8 cellular contexts compared by ENCODE assay signal in the genomic region with DNA sequence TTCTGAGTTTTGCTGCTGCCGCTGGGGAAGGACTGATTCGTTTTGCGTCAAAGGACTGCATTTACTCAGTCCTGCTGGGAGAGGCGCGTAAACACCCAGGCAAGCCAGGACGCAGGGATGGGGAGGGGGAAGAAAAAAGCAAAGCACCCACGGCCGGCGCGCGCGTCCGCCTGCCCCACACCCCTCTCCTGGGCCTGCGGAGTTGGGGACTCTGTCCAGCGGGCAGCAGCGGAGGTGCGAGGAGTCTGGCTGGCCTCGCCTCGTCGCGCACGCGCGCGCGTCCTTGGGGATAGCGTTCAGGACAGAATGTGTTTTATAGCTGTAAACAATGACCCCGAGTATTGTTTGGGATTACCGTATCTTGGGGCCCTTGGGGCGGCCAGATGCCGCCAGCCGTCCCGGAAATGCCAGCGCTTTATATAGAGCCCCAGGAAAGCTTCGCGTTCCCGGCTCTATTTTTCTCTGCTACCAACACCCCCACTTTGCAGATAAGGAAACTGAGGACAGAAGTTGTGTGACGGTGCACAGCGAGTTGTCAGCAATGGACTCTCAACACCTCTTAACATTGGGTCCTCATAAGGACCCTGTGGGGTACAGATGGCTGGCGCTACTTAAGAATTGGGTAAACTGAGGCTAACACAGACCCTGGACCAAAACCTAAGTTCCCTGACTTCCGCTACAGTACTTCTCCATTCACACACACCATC. TPM values are rescaled to one million over a fixed set of nuclear protein-coding genes. Genes with fewer than 3 reads are reported as not detected.
DNase-seq lines count a peak whose midpoint lies in the region; TF ChIP-seq lines count a peak whose summit lies in the region.

No MANE protein-coding gene starts in this region.

- H3K4me1 ChIP-seq in breast epithelium (peaks cover 0 to 5% of the 10 kb centered on the region in 2 donors), skeletal muscle tissue (ENCODE audit: control insufficient read depth in 3 of 3, insufficient read depth in 3 of 3, low read length in 3 of 3) (peaks cover 20 to 26% (median 23%) of the 10 kb centered on the region in 3 donors)

- peak overlapping the region; percentile 100 for H3K27ac ChIP-seq in breast epithelium
- peak overlapping the region; percentile 99 for H3K27ac ChIP-seq in skeletal muscle tissue (ENCODE audit: low read depth, low read length)

- H3K9ac ChIP-seq in skeletal muscle tissue (ENCODE audit: low read depth in 1 of 3, low read length in 3 of 3) = peak overlapping the region; percentile 89 to 98 (median 95)

- H3K36me3 ChIP-seq in breast epithelium (no peaks in the 10 kb centered on the region), skeletal muscle tissue (ENCODE audit: control insufficient read depth in 3 of 3, insufficient read depth in 3 of 3, low read length in 3 of 3) (no peaks in the 10 kb centered on the region)

- H3K27me3 ChIP-seq in breast epithelium = no peaks in the 10 kb centered on the region
- no peaks in the 10 kb centered on the region for H3K27me3 ChIP-seq in skeletal muscle tissue (ENCODE audit: control insufficient read depth in 3 of 3, insufficient read depth in 3 of 3, low read length in 3 of 3)

- intact Hi-C loops in breast epithelium (cut with DNase I; ENCODE audit: low total_unique reads) = loop anchor here (1.0 to 2.0 kb wide), 2 partner anchors 502 to 681 kb away; no protein-coding TSS in a partner anchor

- TF ChIP-seq POLR2A in breast epithelium (IDR thresholded peaks at IDR 0.05) = no peak

- H3K9me3 ChIP-seq in breast epithelium = no peaks in the 10 kb centered on the region
- no peaks in the 10 kb centered on the region for H3K9me3 ChIP-seq in skeletal muscle tissue (ENCODE audit: control insufficient read depth in 3 of 3, low read length in 3 of 3)

- peak overlapping the region; percentile 74 to 92 (median 92) for H3K4me3 ChIP-seq in breast epithelium
- peak overlapping the region; percentile 77 to 86 (median 79) for H3K4me3 ChIP-seq in skeletal muscle tissue (ENCODE audit: low read length in 3 of 3)

- DNase-seq in activated gamma-delta T cell (lab: John Stamatoyannopoulos, UW) (peak; percentile 36), activated gamma-delta T cell treated with Interleukin-2 at 50 U/mL for 16 hours (no peak), NCI-H345 (lab: John Stamatoyannopoulos, UW) (peak; percentile 67), breast epithelium (ENCODE audit: low spot score in 2 of 2) (peak; percentile 65 to 79), iris pigment epithelial cell (ENCODE audit: low read depth) (peak; percentile 91), pons (ENCODE audit: low spot score) (no peak), NCI-H1436 (lab: John Stamatoyannopoulos, UW) (no peak)

- peak in 1 of 3 donors; percentile 28 for TF ChIP-seq CTCF in breast epithelium (IDR thresholded peaks at IDR 0.05)

RNA-seq across cellular contexts. Expression of gene FOSL2, which starts 1.6 kb away (rescaled TPM):
- total RNA-seq in breast epithelium (100 to 1,000 TPM; 106 to 116 (median 116) TPM), skeletal muscle tissue (10.4 TPM)

Comparison
In these comparisons a context has a peak if more than half of its experiments do, and no peak if none do; other contexts are left out.
1. DNase-seq: peak in activated gamma-delta T cell (single experiment), NCI-H345 (single experiment), breast epithelium (2 of 2) and iris pigment epithelial cell (single experiment); none in activated gamma-delta T cell treated with Interleukin-2 at 50 U/mL for 16 hours (single experiment), pons (single experiment) and NCI-H1436 (single experiment).